Comparison of ENCODE assay signal across 15 cellular contexts in genomic region chr4:11050766-11051165, GRCh38.
A peak's percentile ranks its signal among the peaks of the same experiment; 100 is the strongest.
DNase-seq lines count a peak whose midpoint lies in the region; ATAC-seq and TF ChIP-seq lines count a peak whose summit lies in the region.
"Had no signal": no experiment of that assay in that cellular context is flagged by ENCODE, and none has a peak within 500 bp of the region (broad histone marks: within the 10 kb centered on the region; RNA-seq: fewer than 3 reads in every experiment).

No MANE protein-coding gene starts in this region.

- TF ChIP-seq POLR2A in heart left ventricle (IDR thresholded peaks at IDR 0.05), result no peak
- no peak for TF ChIP-seq POLR2A in esophagus muscularis mucosa (IDR thresholded peaks at IDR 0.05; ENCODE audit: low read depth)
- TF ChIP-seq POLR2A in Peyer's patch (IDR thresholded peaks at IDR 0.05), result no peak

- no peaks in the 10 kb centered on the region for H3K4me1 ChIP-seq in heart left ventricle
- no peaks in the 10 kb centered on the region for H3K4me1 ChIP-seq in esophagus muscularis mucosa
- H3K4me1 ChIP-seq in Peyer's patch, result no peaks in the 10 kb centered on the region

- H3K27me3 ChIP-seq in heart left ventricle (no peaks in the 10 kb centered on the region), esophagus muscularis mucosa (no peaks in the 10 kb centered on the region), Peyer's patch (no peaks in the 10 kb centered on the region)

- intact Hi-C loops in Right ventricle myocardium inferior (cut with DNase I) (no loop called here), heart left ventricle (cut with DNase I) (no loop called here), esophagus muscularis mucosa (cut with DNase I) (no loop called here)

- no peak overlapping the region for H3K27ac ChIP-seq in heart left ventricle
- H3K27ac ChIP-seq in esophagus muscularis mucosa (replicated peaks in 1 of 4), result no peak overlapping the region
- H3K27ac ChIP-seq in Peyer's patch, result no peak overlapping the region

- TF ChIP-seq EP300 in esophagus muscularis mucosa (IDR thresholded peaks at IDR 0.05), result no peak

- no peak for TF ChIP-seq CTCF in heart left ventricle (IDR thresholded peaks at IDR 0.05)
- TF ChIP-seq CTCF in esophagus muscularis mucosa (IDR thresholded peaks at IDR 0.05), result no peak
- TF ChIP-seq CTCF in Peyer's patch (IDR thresholded peaks at IDR 0.05), result no peak

- ATAC-seq in Right ventricle myocardium inferior (no peak), heart left ventricle (no peak)
- ATAC-seq: GM23338, HCT116 had no signal

- H3K4me3 ChIP-seq in heart left ventricle (no peak overlapping the region), esophagus muscularis mucosa (no peak overlapping the region), Peyer's patch (no peak overlapping the region)
- H3K4me3 ChIP-seq: GM23338 had no signal

- DNase-seq in Right ventricle myocardium inferior (ENCODE audit: missing footprints) (peak; percentile 27), heart left ventricle (no peak), cerebellar cortex (ENCODE audit: low spot score) (peak; percentile 93), esophagus muscularis mucosa (ENCODE audit: extremely low spot score) (peak; percentile 84), NCI-H2107 (lab: John Stamatoyannopoulos, UW) (no peak), Peyer's patch (no peak)
- DNase-seq: Calu3; CD4-positive, alpha-beta memory T cell; COR-L47; DMS79; EL; GF-D8; H9 had no signal

- H3K9me3 ChIP-seq in heart left ventricle (peaks cover 0 to 4% (median 0%) of the 10 kb centered on the region in 12 donors), esophagus muscularis mucosa (no peaks in the 10 kb centered on the region), Peyer's patch (no peaks in the 10 kb centered on the region)

- no peaks in the 10 kb centered on the region for H3K36me3 ChIP-seq in heart left ventricle
- no peaks in the 10 kb centered on the region for H3K36me3 ChIP-seq in esophagus muscularis mucosa
- H3K36me3 ChIP-seq in Peyer's patch, result no peaks in the 10 kb centered on the region

- 95 to 100% (median 97%) methylated on average over 2 of the region's 2 CpGs for WGBS in heart left ventricle, 4 donors
- WGBS in esophagus muscularis mucosa, result 100% methylated on average over 2 of the region's 2 CpGs

Comparison
In these comparisons a context has a peak if more than half of its experiments do, and no peak if none do; other contexts are left out.
1. DNase-seq: peak in Right ventricle myocardium inferior (single experiment), cerebellar cortex (single experiment) and esophagus muscularis mucosa (single experiment); none in heart left ventricle (0 of 5), NCI-H2107 (single experiment) and Peyer's patch (0 of 3).